16 cellular contexts compared by ENCODE assay signal in the genomic region with DNA sequence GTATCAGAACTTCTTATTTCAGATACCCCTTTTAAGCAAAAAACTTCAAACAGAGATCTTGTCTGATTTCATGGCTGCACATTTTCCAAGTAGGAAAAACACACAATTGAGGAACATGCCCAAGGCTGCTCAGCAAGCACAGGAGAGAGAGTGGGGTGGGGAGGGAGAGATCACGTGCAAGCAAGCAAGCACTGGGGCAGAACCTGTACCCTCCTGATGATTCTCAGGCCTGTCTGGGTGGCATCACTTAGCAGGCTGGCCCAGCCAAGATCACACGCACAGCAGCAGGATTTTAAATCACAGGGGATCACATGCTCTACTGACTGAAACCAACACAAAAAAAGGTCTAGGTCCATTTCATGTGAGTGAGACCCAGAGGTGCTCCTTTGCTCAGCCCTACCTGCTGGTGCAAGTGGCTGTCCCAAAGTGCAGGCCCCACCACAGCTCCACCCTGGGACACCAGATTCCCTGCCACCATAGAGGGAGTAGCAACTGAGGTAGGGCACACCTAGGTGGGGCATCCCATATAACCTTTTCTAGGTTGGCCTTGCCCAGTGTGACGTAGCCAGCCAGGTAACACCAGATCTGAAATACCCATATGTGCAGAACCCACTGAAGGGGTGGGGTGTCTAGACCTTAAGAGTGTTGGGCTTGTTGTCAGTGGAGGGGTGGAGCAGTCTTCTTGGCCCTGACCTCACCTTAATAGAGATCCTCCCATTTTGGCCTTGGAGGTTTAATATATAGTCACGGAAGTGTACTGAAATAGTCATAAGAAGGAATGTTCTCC.
"Had no signal": no experiment of that assay in that cellular context is flagged by ENCODE, and none has a peak within 500 bp of the region (broad histone marks: within the 10 kb centered on the region; RNA-seq: fewer than 3 reads in every experiment).

No MANE protein-coding gene starts in this region.

- H3K79me2 ChIP-seq: parathyroid adenoma had no signal

- ATAC-seq: activated CD4-positive, CD25-positive, alpha-beta regulatory T cell treated with anti-CD3 and anti-CD28 coated beads, Interleukin-2, amount 50 U/mL, for 24 hours; activated CD8-positive, alpha-beta memory T cell treated with anti-CD3 and anti-CD28 coated beads, Interleukin-2, amount 10 ng/mL, durations not matched to agents 7 days and 5 days; left lobe of liver had no signal

- H3K4me3 ChIP-seq: dorsolateral prefrontal cortex, esophagus squamous epithelium, skin epidermis, tibial nerve had no signal

- H2AFZ ChIP-seq: parathyroid adenoma had no signal

- H3K4me1 ChIP-seq: parathyroid adenoma had no signal

- H3K27ac ChIP-seq: dorsolateral prefrontal cortex, esophagus squamous epithelium, parathyroid adenoma, tibial nerve had no signal

- H3K36me3 ChIP-seq: esophagus squamous epithelium, tibial nerve had no signal

- H3K9me3 ChIP-seq: esophagus squamous epithelium, tibial nerve had no signal

- H3K9ac ChIP-seq: parathyroid adenoma had no signal

- DNase-seq: activated CD4-positive, alpha-beta T cell treated with anti-CD3 and anti-CD28 coated beads, Interleukin-2, amount 50 U/mL, for 48 hours; activated CD8-positive, alpha-beta memory T cell treated with anti-CD3 and anti-CD28 coated beads, Interleukin-2, amount 10 ng/mL, durations not matched to agents 7 days and 5 days; activated gamma-delta T cell treated with Interleukin-2 at 50 U/mL for 16 hours; activated naive CD8-positive, alpha-beta T cell treated with anti-CD3 and anti-CD28 coated beads, Interleukin-2, amount 10 ng/mL, durations not matched to agents 7 days and 5 days; activated T-cell treated with anti-CD3 and anti-CD28 coated beads, Interleukin-2, amount 50 U/mL, for 24 hours; aorta; dorsolateral prefrontal cortex; esophagus squamous epithelium; foreskin fibroblast; mammary epithelial cell; T-helper 2 cell had no signal
